ENCODE assay signal across 35 cellular contexts in the genomic region with DNA sequence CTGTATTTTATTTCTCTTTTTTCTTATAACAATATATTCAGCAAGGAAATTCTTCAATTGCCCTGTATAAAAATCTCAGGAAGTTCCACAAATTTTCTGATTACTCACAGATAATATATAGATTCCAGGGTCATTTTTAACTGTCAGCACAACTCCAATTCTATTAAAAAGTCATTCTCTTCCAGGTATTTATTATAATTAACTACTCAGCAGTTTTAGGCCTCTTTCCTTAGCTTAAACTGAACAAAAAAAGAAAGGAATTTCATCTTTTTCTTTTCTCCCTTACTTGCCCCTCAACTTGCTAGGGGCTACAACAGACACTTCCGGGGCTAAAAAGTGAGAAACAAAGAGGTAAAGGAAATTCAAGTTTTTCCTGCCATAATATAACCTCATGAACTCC.
"Had no signal": no experiment of that assay in that cellular context is flagged by ENCODE, and none has a peak within 500 bp of the region (broad histone marks: within the 10 kb centered on the region; RNA-seq: fewer than 3 reads in every experiment).

No MANE protein-coding gene starts in this region.

- H3K27me3 ChIP-seq: MG63 had no signal

- H3K9me3 ChIP-seq: MG63 had no signal

- H3K36me3 ChIP-seq: MG63 had no signal

- DNase-seq: MG63, MM.1S, MV-4-11, NCI-H1048, NCI-H1092, NCI-H1092 treated with DMSO at 0.1 percent for 48 hours, NCI-H1105, NCI-H1105 treated with DMSO at 0.1 percent for 48 hours, NCI-H1417, NCI-H1417 treated with DMSO at 0.1 percent for 48 hours, NCI-H1436, NCI-H1436 treated with DMSO at 0.1 percent for 48 hours, NCI-H146, NCI-H1694, NCI-H1694 treated with DMSO at 0.1 percent for 48 hours, NCI-H187, NCI-H187 treated with DMSO at 0.1 percent for 48 hours, NCI-H1930, NCI-H2029, NCI-H2029 treated with DMSO at 0.1 percent for 48 hours, NCI-H2081, NCI-H2081 treated with DMSO at 0.1 percent for 48 hours, NCI-H2107, NCI-H2171, NCI-H2171 treated with DMSO at 0.1 percent for 48 hours, NCI-H2227 treated with DMSO at 0.1 percent for 48 hours, NCI-H226, NCI-H345, NCI-H446, NCI-H446 treated with DMSO at 0.1 percent for 48 hours, NCI-H510A, NCI-H510A treated with DMSO at 0.1 percent for 48 hours, NCI-H524, NCI-H524 treated with DMSO at 0.1 percent for 48 hours, NCI-H526 had no signal

- H3K4me3 ChIP-seq: MG63 had no signal
